18 cellular contexts compared by ENCODE assay signal in the genomic region with DNA sequence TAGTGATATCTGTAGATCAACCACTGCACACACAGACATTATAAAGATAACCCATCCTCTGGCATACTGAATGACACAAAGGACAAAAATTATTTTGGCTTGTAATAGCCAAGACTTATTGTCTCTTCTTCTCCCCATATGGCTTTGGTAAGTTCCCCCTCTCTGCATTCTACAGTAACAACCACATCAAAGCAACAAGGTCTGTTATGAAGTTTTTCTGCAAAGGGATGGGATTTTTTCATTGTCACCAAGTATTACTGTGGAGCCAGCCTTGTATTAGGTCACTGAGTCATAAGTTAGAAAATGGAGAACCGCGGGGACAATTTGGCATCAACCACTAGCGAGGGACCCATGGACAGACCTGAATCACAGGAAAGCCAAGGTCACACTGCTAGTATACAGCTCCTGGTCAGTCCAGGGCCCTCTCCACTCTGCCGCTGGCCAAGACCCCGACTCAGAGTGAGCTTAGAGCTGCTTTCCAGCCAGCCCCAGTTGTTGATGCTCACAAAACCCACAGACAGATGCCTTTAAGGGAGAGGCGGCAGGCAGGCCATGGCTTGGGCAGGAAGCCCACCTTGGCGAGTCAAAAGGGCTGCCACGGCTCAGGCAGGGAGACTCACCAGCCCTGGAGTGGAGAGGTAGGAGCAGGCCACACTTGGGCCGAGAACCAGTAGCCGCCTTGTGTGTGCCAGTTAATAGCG. TPM values are rescaled to one million over a fixed set of nuclear protein-coding genes. Genes with fewer than 3 reads are reported as not detected.
DNase-seq lines count a peak whose midpoint lies in the region; ATAC-seq and TF ChIP-seq lines count a peak whose summit lies in the region.
"Had no signal": no experiment of that assay in that cellular context is flagged by ENCODE, and none has a peak within 500 bp of the region (broad histone marks: within the 10 kb centered on the region; RNA-seq: fewer than 3 reads in every experiment).

No MANE protein-coding gene starts in this region.

- no peak overlapping the region for H2BK120ac ChIP-seq in neuronal stem cell (ENCODE audit: low read depth, low read length)

- peaks cover 56 to 99% of the 10 kb centered on the region in 2 donors for H3K36me3 ChIP-seq in neuronal stem cell (replicated peaks in 1 of 2; ENCODE audit: control insufficient read depth in 2 of 2, insufficient read depth in 2 of 2, low read length in 2 of 2)
- peaks cover 14 to 91% (median 71%) of the 10 kb centered on the region in 6 donors for H3K36me3 ChIP-seq in spleen

- H3K4ac ChIP-seq in neuronal stem cell (ENCODE audit: low read length) = no peak overlapping the region

- H3K79me1 ChIP-seq in neuronal stem cell (ENCODE audit: low read depth, low read length) = peaks cover 6% of the 10 kb centered on the region

- peaks cover 0 to 2% of the 10 kb centered on the region in 2 donors for H3K9me3 ChIP-seq in neuronal stem cell (replicated peaks in 1 of 2; ENCODE audit: control insufficient read depth in 2 of 2, insufficient read depth in 1 of 2, low read depth in 1 of 2, low read length in 2 of 2)
- H3K9me3 ChIP-seq in spleen = no peaks in the 10 kb centered on the region
- H3K9me3 ChIP-seq: SJCRH30 had no signal

- no peak overlapping the region for H3K9ac ChIP-seq in neuronal stem cell (ENCODE audit: low read depth, low read length, poor library complexity)

- no peak for ATAC-seq in activated naive CD8-positive, alpha-beta T cell treated with anti-CD3 and anti-CD28 coated beads, Interleukin-2, amount 50 U/mL, for 24 hours

- H4K8ac ChIP-seq in neuronal stem cell (ENCODE audit: low read depth, low read length) = no peak overlapping the region

- H2BK12ac ChIP-seq in neuronal stem cell (ENCODE audit: low read length) = no peak overlapping the region

- H3K23ac ChIP-seq in neuronal stem cell (ENCODE audit: low read depth, low read length, poor library complexity) = peak overlapping the region; percentile 38

- H3K27me3 ChIP-seq in neuronal stem cell (ENCODE audit: control insufficient read depth in 3 of 3, insufficient read depth in 3 of 3, low read depth in 1 of 3, low read length in 3 of 3) (no peaks in the 10 kb centered on the region), spleen (replicated peaks in 1 of 7) (no peaks in the 10 kb centered on the region)
- H3K27me3 ChIP-seq: SJCRH30 had no signal

- no peak for TF ChIP-seq CTCF in HFFc6 (IDR thresholded peaks at IDR 0.05)
- no peak for TF ChIP-seq CTCF in spleen (IDR thresholded peaks at IDR 0.05 in 8 of 11, conservative IDR thresholded peaks at IDR 0.05 in 3 of 11)
- TF ChIP-seq CTCF in GM13977 (IDR thresholded peaks at IDR 0.05; ENCODE audit: extremely low read depth, insufficient read depth, missing control alignments) = no peak

- H3K27me3 Mint-ChIP-seq in activated T-cell treated with anti-CD3 and anti-CD28 coated beads, Interleukin-2, amount 50 U/mL, for 24 hours = no peaks in the 10 kb centered on the region
- H3K27me3 Mint-ChIP-seq in HFFc6 (ENCODE audit: insufficient read depth) = peaks cover 4% of the 10 kb centered on the region; the same call in 1 of the 2 replicates
- no peaks in the 10 kb centered on the region for H3K27me3 Mint-ChIP-seq in activated naive CD8-positive, alpha-beta T cell treated with anti-CD3 and anti-CD28 coated beads, Interleukin-2, amount 50 U/mL, for 24 hours

- H3K4me2 ChIP-seq in neuronal stem cell (ENCODE audit: insufficient read depth, low read length, poor library complexity, severe bottlenecking) = no peak overlapping the region

- no peak overlapping the region for H3K4me3 Mint-ChIP-seq in activated T-cell treated with anti-CD3 and anti-CD28 coated beads, Interleukin-2, amount 50 U/mL, for 24 hours
- no peak overlapping the region for H3K4me3 Mint-ChIP-seq in HFFc6
- no peak overlapping the region for H3K4me3 Mint-ChIP-seq in activated naive CD8-positive, alpha-beta T cell treated with anti-CD3 and anti-CD28 coated beads, Interleukin-2, amount 50 U/mL, for 24 hours
- H3K4me3 Mint-ChIP-seq: CD14-positive monocyte had no signal

- no CpG with 5 or more reads among the region's 11 CpGs for WGBS in neuronal stem cell (ENCODE audit: extremely low coverage in 2 of 2, insufficient read length in 2 of 2, insufficient replicate concordance in 1 of 2), 2 donors
- 86 to 97% (median 93%) methylated on average over 6 to 11 of the region's 11 CpGs for WGBS in spleen, 5 donors

- H3K27ac Mint-ChIP-seq in activated T-cell treated with anti-CD3 and anti-CD28 coated beads, Interleukin-2, amount 50 U/mL, for 24 hours = peak overlapping the region; percentile 71
- H3K27ac Mint-ChIP-seq in HFFc6 = peak overlapping the region; percentile 30; the same call in 1 of the 2 replicates
- peak overlapping the region; percentile 63 for H3K27ac Mint-ChIP-seq in activated naive CD8-positive, alpha-beta T cell treated with anti-CD3 and anti-CD28 coated beads, Interleukin-2, amount 50 U/mL, for 24 hours

- in situ Hi-C loops in GM13977 (cut with MboI; ENCODE audit: low pct_unique_long_range_greater_than_20kb, low sequenced_read_pairs, unreplicated experiment) = no loop called here

- no peak overlapping the region for H2BK15ac ChIP-seq in neuronal stem cell (ENCODE audit: low read length)

- H3K27ac ChIP-seq in neuronal stem cell (replicated peaks; ENCODE audit: low read length) = no peak overlapping the region
- H3K27ac ChIP-seq in spleen = no peak overlapping the region
- H3K27ac ChIP-seq: SJCRH30 had no signal

- H3K4me1 ChIP-seq in neuronal stem cell (ENCODE audit: control insufficient read depth in 2 of 2, insufficient read depth in 1 of 2, low read depth in 1 of 2, low read length in 2 of 2) = peaks cover 12 to 13% of the 10 kb centered on the region in 2 donors
- H3K4me1 ChIP-seq in spleen = peaks cover 28 to 44% (median 36%) of the 10 kb centered on the region in 6 donors

- no peak overlapping the region for H2AFZ ChIP-seq in neuronal stem cell (ENCODE audit: low read length)

- H3K14ac ChIP-seq in neuronal stem cell (ENCODE audit: low read length) = no peak overlapping the region

- intact Hi-C loops in spleen (cut with DNase I; ENCODE audit: low total_unique reads) = no loop called here

- peaks cover 58% of the 10 kb centered on the region for H3K4me1 Mint-ChIP-seq in activated T-cell treated with anti-CD3 and anti-CD28 coated beads, Interleukin-2, amount 50 U/mL, for 24 hours (ENCODE audit: low read depth)
- H3K4me1 Mint-ChIP-seq in HFFc6 (ENCODE audit: low read depth) = peaks cover 38% of the 10 kb centered on the region
- H3K4me1 Mint-ChIP-seq in activated naive CD8-positive, alpha-beta T cell treated with anti-CD3 and anti-CD28 coated beads, Interleukin-2, amount 50 U/mL, for 24 hours = peaks cover 41% of the 10 kb centered on the region

- no peak overlapping the region for H2AK5ac ChIP-seq in neuronal stem cell (ENCODE audit: low read depth, low read length)

- no peak overlapping the region for H4K91ac ChIP-seq in neuronal stem cell (ENCODE audit: low read depth, low read length, poor library complexity)

- H2BK5ac ChIP-seq in neuronal stem cell (ENCODE audit: low read length) = no peak overlapping the region

- H3K4me3 ChIP-seq in neuronal stem cell (ENCODE audit: low read length in 2 of 2) = no peak overlapping the region
- H3K4me3 ChIP-seq in spleen = no peak overlapping the region
- H3K4me3 ChIP-seq: SJCRH30 had no signal

- no peak overlapping the region for H3K18ac ChIP-seq in neuronal stem cell (ENCODE audit: low read length)

- peaks cover 100% of the 10 kb centered on the region for H3K36me3 Mint-ChIP-seq in activated T-cell treated with anti-CD3 and anti-CD28 coated beads, Interleukin-2, amount 50 U/mL, for 24 hours (ENCODE audit: low read depth)
- peaks cover 84% of the 10 kb centered on the region for H3K36me3 Mint-ChIP-seq in HFFc6 (ENCODE audit: low read depth)
- peaks cover 95% of the 10 kb centered on the region for H3K36me3 Mint-ChIP-seq in activated naive CD8-positive, alpha-beta T cell treated with anti-CD3 and anti-CD28 coated beads, Interleukin-2, amount 50 U/mL, for 24 hours (ENCODE audit: low read depth)

- no peak for TF ChIP-seq POLR2A in spleen (IDR thresholded peaks at IDR 0.05)

- no peak for DNase-seq in activated T-cell treated with anti-CD3 and anti-CD28 coated beads, Interleukin-2, amount 50 U/mL, for 24 hours
- no peak for DNase-seq in activated T-cell treated with anti-CD3 and anti-CD28 coated beads, Interleukin-2, amount 50 U/mL, for 1 hour
- DNase-seq in HFFc6 (no peak), neuronal stem cell (ENCODE audit: low spot score) (no peak), hepatic stellate cell (ENCODE audit: low spot score) (no peak), spleen (no peak), GM13977 (ENCODE audit: low spot score) (no peak)
- no peak for DNase-seq in activated naive CD8-positive, alpha-beta T cell treated with anti-CD3 and anti-CD28 coated beads, Interleukin-2, amount 50 U/mL, for 24 hours
- DNase-seq: 8988T, GDM1, HCEC 1CT, MV-4-11, NCI-H1417 treated with DMSO at 0.1 percent for 48 hours, NCI-H2029, NCI-H345, NCI-H526, SJCRH30 had no signal

- H3K9me3 Mint-ChIP-seq in activated T-cell treated with anti-CD3 and anti-CD28 coated beads, Interleukin-2, amount 50 U/mL, for 24 hours = no peaks in the 10 kb centered on the region
- no peaks in the 10 kb centered on the region for H3K9me3 Mint-ChIP-seq in HFFc6
- no peaks in the 10 kb centered on the region for H3K9me3 Mint-ChIP-seq in activated naive CD8-positive, alpha-beta T cell treated with anti-CD3 and anti-CD28 coated beads, Interleukin-2, amount 50 U/mL, for 24 hours
- H3K9me3 Mint-ChIP-seq: CD14-positive monocyte had no signal

RNA-seq across cellular contexts. Expression of gene PABPC4, which starts 6.0 kb away (rescaled TPM):
- 100 to 1,000 TPM; 322 to 352 (median 347) TPM for total RNA-seq in HFFc6 (2021; fragmentation: NEBNext Ultra II Directional; extraction: Animal tissue kit (Norgen Biotek cat#: 25700))
- 139 TPM for polyA plus RNA-seq in neuronal stem cell (2013, experiment 1 of 2)
- 155 TPM for polyA plus RNA-seq in neuronal stem cell (2013, experiment 2 of 2)
- 100 to 1,000 TPM; 145 to 241 (median 172) TPM for total RNA-seq in spleen
- 100 to 1,000 TPM; 111 to 117 (median 114) TPM for polyA plus RNA-seq in spleen
